ENCODE assay signal across 10 cellular contexts in the genomic region with DNA sequence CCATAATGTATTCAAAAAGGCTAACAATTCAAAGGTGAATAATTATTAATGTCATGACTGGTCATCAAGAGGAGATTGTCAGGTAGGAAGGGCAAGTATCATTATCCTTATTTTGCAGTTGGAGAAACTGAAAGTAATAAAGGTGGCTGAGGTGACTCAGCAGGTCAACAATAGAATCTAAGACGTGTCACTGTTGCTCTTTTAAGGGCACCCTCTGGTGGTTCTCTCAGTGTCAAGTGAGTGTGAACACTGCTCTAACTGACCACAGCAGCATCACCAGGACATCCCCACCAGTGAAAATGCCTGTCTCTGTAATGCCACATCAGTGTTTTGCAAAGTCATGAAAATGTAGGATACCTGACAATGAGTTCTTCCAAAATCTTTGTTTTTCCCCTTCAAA.
DNase-seq lines count a peak whose midpoint lies in the region; ATAC-seq and TF ChIP-seq lines count a peak whose summit lies in the region.
"Had no signal": no experiment of that assay in that cellular context is flagged by ENCODE, and none has a peak within 500 bp of the region (broad histone marks: within the 10 kb centered on the region; RNA-seq: fewer than 3 reads in every experiment).

No MANE protein-coding gene starts in this region.

- intact Hi-C loops in lower leg skin (cut with DNase I; ENCODE audit: low total_unique reads) (no loop called here), left colon (cut with DNase I, micrococcal nuclease) (no loop called here)

- H3K9me3 Mint-ChIP-seq in WTC11 = no peaks in the 10 kb centered on the region

- no peak overlapping the region for H3K27ac Mint-ChIP-seq in WTC11
- H3K27ac Mint-ChIP-seq: activated T-cell treated with anti-CD3 and anti-CD28 coated beads, Interleukin-2, amount 50 U/mL, for 24 hours had no signal

- peak; percentile 86 for ATAC-seq in GM19455 (IDR thresholded peaks at IDR 0.05; ENCODE audit: unreplicated experiment)
- peak; percentile 98 for ATAC-seq in HG03060 (IDR thresholded peaks at IDR 0.05; ENCODE audit: low read depth, unreplicated experiment)
- peak; percentile 69 for ATAC-seq in WTC11
- ATAC-seq in activated CD4-positive, CD25-positive, alpha-beta regulatory T cell treated with anti-CD3 and anti-CD28 coated beads, Interleukin-2, amount 50 U/mL, for 24 hours = no peak
- no peak for ATAC-seq in left colon

- no peak for TF ChIP-seq POLR2A in lower leg skin (IDR thresholded peaks at IDR 0.05)

- no peaks in the 10 kb centered on the region for H3K36me3 Mint-ChIP-seq in WTC11

- H3K27me3 ChIP-seq in GM06990 (replicated peaks; ENCODE audit: control insufficient read depth, insufficient read depth, low read length) = no peaks in the 10 kb centered on the region
- H3K27me3 ChIP-seq: BLaER1 treated with 17β-estradiol and CSF1 and Interleukin-3, amounts not matched to agents 10 nM and 100 nM had no signal

- DNase-seq in GM06990 (ENCODE audit: extremely low read depth, insufficient read length) (peak; percentile 42), WTC11 (ENCODE audit: low spot score) (no peak), lower leg skin (ENCODE audit: low spot score in 2 of 2) (no peak), left colon (no peak), medulla oblongata (ENCODE audit: extremely low spot score) (no peak)
- DNase-seq: activated T-cell treated with anti-CD3 and anti-CD28 coated beads, Interleukin-2, amount 50 U/mL, for 24 hours had no signal

- no peaks in the 10 kb centered on the region for H3K27me3 Mint-ChIP-seq in WTC11 (ENCODE audit: low read depth)
- H3K27me3 Mint-ChIP-seq: activated T-cell treated with anti-CD3 and anti-CD28 coated beads, Interleukin-2, amount 50 U/mL, for 24 hours had no signal

- 38 to 44% methylated on average over 1 of the region's 1 CpG for WGBS in lower leg skin, 2 donors

- TF ChIP-seq CTCF in GM06990 (IDR thresholded peaks at IDR 0.05; ENCODE audit: insufficient read depth, low read length, poor library complexity, severe bottlenecking) = peak; percentile 50
- no peak for TF ChIP-seq CTCF in WTC11 (IDR thresholded peaks at IDR 0.05)
- TF ChIP-seq CTCF in lower leg skin (IDR thresholded peaks at IDR 0.05) = no peak

- no peak overlapping the region for H3K4me3 ChIP-seq in GM06990 (replicated peaks; ENCODE audit: low read depth, low read length)
- no peak overlapping the region for H3K4me3 ChIP-seq in lower leg skin (ENCODE audit: low read depth, poor library complexity, severe bottlenecking)
- H3K4me3 ChIP-seq: BLaER1 treated with 17β-estradiol and CSF1 and Interleukin-3, amounts not matched to agents 10 nM and 100 nM had no signal

- H3K36me3 ChIP-seq in GM06990 (ENCODE audit: control insufficient read depth, insufficient read depth, low read length) = no peaks in the 10 kb centered on the region
- H3K36me3 ChIP-seq: BLaER1 treated with 17β-estradiol and CSF1 and Interleukin-3, amounts not matched to agents 10 nM and 100 nM had no signal

- POLR2A ChIA-PET in WTC11 (lab: Charles Lee) = no interaction called here

- peaks cover 7% of the 10 kb centered on the region; the same call in 1 of the 2 replicates for H3K4me1 Mint-ChIP-seq in WTC11

- CTCF ChIA-PET in WTC11 (lab: Charles Lee) = no interaction called here

- H3K4me3 Mint-ChIP-seq in WTC11 = no peak overlapping the region
- H3K4me3 Mint-ChIP-seq: activated T-cell treated with anti-CD3 and anti-CD28 coated beads, Interleukin-2, amount 50 U/mL, for 24 hours had no signal

TF ChIP-seq in WTC11, 78 proteins besides CTCF, POLR2A, EP300 and RAD21:
- TF ChIP-seq E2F4 (CRISPR knock-in tag; IDR thresholded peaks at IDR 0.05; ENCODE audit: borderline replicate concordance, low read depth) = no peak
- no peak for TF ChIP-seq AR (CRISPR knock-in tag; IDR thresholded peaks at IDR 0.05)
- TF ChIP-seq NFATC4 (CRISPR knock-in tag; IDR thresholded peaks at IDR 0.05) = no peak
- TF ChIP-seq, protein P1, sequence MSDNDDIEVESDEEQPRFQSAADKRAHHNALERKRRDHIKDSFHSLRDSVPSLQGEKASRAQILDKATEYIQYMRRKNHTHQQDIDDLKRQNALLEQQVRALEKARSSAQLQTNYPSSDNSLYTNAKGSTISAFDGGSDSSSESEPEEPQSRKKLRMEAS (CRISPR knock-in tag; IDR thresholded peaks at IDR 0.05) = no peak
- TF ChIP-seq JUN (CRISPR knock-in tag; IDR thresholded peaks at IDR 0.05) = no peak
- no peak for TF ChIP-seq ZNF317 (CRISPR knock-in tag; IDR thresholded peaks at IDR 0.05; ENCODE audit: borderline replicate concordance, low read depth)
- no peak for TF ChIP-seq IRF1 (CRISPR knock-in tag; IDR thresholded peaks at IDR 0.05)
- TF ChIP-seq HMGXB4 (CRISPR knock-in tag; IDR thresholded peaks at IDR 0.05) = no peak
- no peak for TF ChIP-seq SP1 (CRISPR knock-in tag; conservative IDR thresholded peaks at IDR 0.05)
- no peak for TF ChIP-seq JAZF1 (CRISPR knock-in tag; IDR thresholded peaks at IDR 0.05)
- no peak for TF ChIP-seq RELA (CRISPR knock-in tag; IDR thresholded peaks at IDR 0.05; ENCODE audit: borderline replicate concordance)
- TF ChIP-seq ZBTB21 (CRISPR knock-in tag; IDR thresholded peaks at IDR 0.05; ENCODE audit: borderline replicate concordance) = no peak
- TF ChIP-seq OVOL2 (CRISPR knock-in tag; IDR thresholded peaks at IDR 0.05; ENCODE audit: borderline replicate concordance) = no peak
- no peak for TF ChIP-seq ATF6 (CRISPR knock-in tag; IDR thresholded peaks at IDR 0.05)
- no peak for TF ChIP-seq FOXJ3 (CRISPR knock-in tag; IDR thresholded peaks at IDR 0.05; ENCODE audit: borderline replicate concordance)
- TF ChIP-seq CREM (CRISPR knock-in tag; IDR thresholded peaks at IDR 0.05) = no peak

Comparison
In these comparisons a context has a peak if more than half of its experiments do, and no peak if none do; other contexts are left out.
1. ATAC-seq: peak in GM19455 (single experiment), HG03060 (single experiment) and WTC11 (single experiment); none in activated CD4-positive, CD25-positive, alpha-beta regulatory T cell treated with anti-CD3 and anti-CD28 coated beads, Interleukin-2, amount 50 U/mL, for 24 hours (0 of 2) and left colon (single experiment).